In genomic region chr19:51097166-51097736, GRCh38 we compare ENCODE assay signal across 8 cellular contexts. TPM values are rescaled to one million over a fixed set of nuclear protein-coding genes. Genes with fewer than 3 reads are reported as not detected.
A peak's percentile ranks its signal among the peaks of the same experiment; 100 is the strongest.
DNase-seq lines count a peak whose midpoint lies in the region; ATAC-seq lines count a peak whose summit lies in the region.

No MANE protein-coding gene starts in this region.

- peak; percentile 33 to 77 (median 65) for DNase-seq in CD8-positive, alpha-beta memory T cell
- DNase-seq in HT1080 (ENCODE audit: low read depth) (peak; percentile 55), SJSA1 (ENCODE audit: low read depth in 1 of 2, low spot score in 2 of 2) (peak; percentile 25 to 58), Right ventricle myocardium inferior (ENCODE audit: missing footprints) (peak; percentile 90), putamen (ENCODE audit: low spot score) (peak; percentile 17)
- DNase-seq in activated naive CD4-positive, alpha-beta T cell treated with anti-CD3 and anti-CD28 coated beads, Interleukin-2, amount 50 U/mL, for 16 hours: peak; percentile 70

- no peaks in the 10 kb centered on the region for H3K27me3 Mint-ChIP-seq in CD8-positive, alpha-beta memory T cell

- H3K27ac Mint-ChIP-seq in CD8-positive, alpha-beta memory T cell: peak overlapping the region in 4 of 8 donors; percentile 18 to 61 (median 40)

- H3K4me1 Mint-ChIP-seq in CD8-positive, alpha-beta memory T cell: peaks cover 30 to 32% (median 31%) of the 10 kb centered on the region in 3 donors

- intact Hi-C loops in Right ventricle myocardium inferior (cut with DNase I): no loop called here

- peaks cover under 1% of the 10 kb centered on the region for H3K36me3 ChIP-seq in CD8-positive, alpha-beta memory T cell (ENCODE audit: insufficient read depth, low read length)
- peaks cover under 1% of the 10 kb centered on the region for H3K36me3 ChIP-seq in SJSA1

- H3K27me3 ChIP-seq in CD8-positive, alpha-beta memory T cell (ENCODE audit: insufficient read depth, low read length, poor library complexity, severe bottlenecking): no peaks in the 10 kb centered on the region
- no peaks in the 10 kb centered on the region for H3K27me3 ChIP-seq in SJSA1 (replicated peaks)

- H3K9me3 ChIP-seq in CD8-positive, alpha-beta memory T cell (ENCODE audit: low read length): no peaks in the 10 kb centered on the region
- H3K9me3 ChIP-seq in SJSA1 (replicated peaks): no peaks in the 10 kb centered on the region

- POLR2A ChIA-PET in CD8-positive, alpha-beta memory T cell (lab: Charles Lee): no interaction called here

- ATAC-seq in Right ventricle myocardium inferior (peak; percentile 49), HG03196 (IDR thresholded peaks at IDR 0.05; ENCODE audit: unreplicated experiment) (no peak), GM21423 (IDR thresholded peaks at IDR 0.05; ENCODE audit: unreplicated experiment) (no peak)

- H3K27ac ChIP-seq in CD8-positive, alpha-beta memory T cell (ENCODE audit: low read depth, low read length): no peak overlapping the region
- no peak overlapping the region for H3K27ac ChIP-seq in SJSA1

- H3K4me3 Mint-ChIP-seq in CD8-positive, alpha-beta memory T cell: peak overlapping the region in 2 of 7 donors; percentile 23 to 48

- H3K9me3 Mint-ChIP-seq in CD8-positive, alpha-beta memory T cell: no peaks in the 10 kb centered on the region

- peaks cover 13% of the 10 kb centered on the region for H3K4me1 ChIP-seq in CD8-positive, alpha-beta memory T cell (ENCODE audit: insufficient read depth, low read length)
- no peaks in the 10 kb centered on the region; the same call in 1 of the 2 replicates for H3K4me1 ChIP-seq in SJSA1 (replicated peaks)

- CTCF ChIA-PET in CD8-positive, alpha-beta memory T cell (lab: Charles Lee): interaction anchor here (1.1 kb wide), 1 partner anchor 18 kb away, joined by 3 read pairs; no protein-coding TSS in a partner anchor

- no peak overlapping the region for H3K4me3 ChIP-seq in CD8-positive, alpha-beta memory T cell (ENCODE audit: low read length)
- H3K4me3 ChIP-seq in SJSA1: no peak overlapping the region

- peaks cover 2 to 49% (median 5%) of the 10 kb centered on the region in 3 donors for H3K36me3 Mint-ChIP-seq in CD8-positive, alpha-beta memory T cell

RNA-seq across cellular contexts. Expression of gene CTU1, which starts 11.0 kb away (rescaled TPM):
- 10 to 100 TPM; 11.0 to 13.4 TPM for total RNA-seq in CD8-positive, alpha-beta memory T cell
- polyA plus RNA-seq in CD8-positive, alpha-beta memory T cell: 8.8 TPM
- total RNA-seq in HT1080 (2014; rRNA removed; shearing (Covaris generic)): 26.5 and 32.3 TPM in 2 replicates
- polyA plus RNA-seq in HT1080 (2015; cell fraction: cytosol; rRNA removed): 18.5 and 24.2 TPM in 2 replicates
- 29.1 and 39.0 TPM in 2 replicates for polyA plus RNA-seq in HT1080 (2015; cell fraction: nucleus; rRNA removed)
- 9.1 and 13.3 TPM in 2 replicates for total RNA-seq in SJSA1 (2014; rRNA removed; shearing (Covaris generic))
- total RNA-seq in Right ventricle myocardium inferior: 5.2 TPM

RNA-seq across cellular contexts. Expression of gene KLK14, which starts 14.6 kb away (rescaled TPM):
- total RNA-seq in CD8-positive, alpha-beta memory T cell: under 1 TPM; 0.26 to 0.31 TPM
- polyA plus RNA-seq in CD8-positive, alpha-beta memory T cell: not detected
- total RNA-seq in HT1080 (2014; rRNA removed; shearing (Covaris generic)): not detected in 2 replicates
- not detected in 2 replicates for polyA plus RNA-seq in HT1080 (2015; cell fraction: cytosol; rRNA removed)
- polyA plus RNA-seq in HT1080 (2015; cell fraction: nucleus; rRNA removed): 0.28 TPM in 1 of 2 replicates, not detected in the other
- not detected in 2 replicates for total RNA-seq in SJSA1 (2014; rRNA removed; shearing (Covaris generic))
- total RNA-seq in Right ventricle myocardium inferior: 2.8 TPM

RNA-seq across cellular contexts. Expression of gene SIGLEC9, which starts 27.5 kb away (rescaled TPM):
- under 1 TPM; 0.46 to 0.93 TPM for total RNA-seq in CD8-positive, alpha-beta memory T cell
- 3.6 TPM for polyA plus RNA-seq in CD8-positive, alpha-beta memory T cell
- total RNA-seq in HT1080 (2014; rRNA removed; shearing (Covaris generic)): 0.67 and 1.4 TPM in 2 replicates
- polyA plus RNA-seq in HT1080 (2015; cell fraction: cytosol; rRNA removed): 0.31 and 0.66 TPM in 2 replicates
- polyA plus RNA-seq in HT1080 (2015; cell fraction: nucleus; rRNA removed): 0.80 and 1.3 TPM in 2 replicates
- not detected in 2 replicates for total RNA-seq in SJSA1 (2014; rRNA removed; shearing (Covaris generic))
- 2.9 TPM for total RNA-seq in Right ventricle myocardium inferior

RNA-seq across cellular contexts. Expression of gene KLK13, which starts 32.4 kb away (rescaled TPM):
- not detected for total RNA-seq in CD8-positive, alpha-beta memory T cell
- polyA plus RNA-seq in CD8-positive, alpha-beta memory T cell: not detected
- total RNA-seq in HT1080 (2014; rRNA removed; shearing (Covaris generic)): not detected in 2 replicates
- not detected in 2 replicates for polyA plus RNA-seq in HT1080 (2015; cell fraction: cytosol; rRNA removed)
- polyA plus RNA-seq in HT1080 (2015; cell fraction: nucleus; rRNA removed): not detected in 2 replicates
- total RNA-seq in SJSA1 (2014; rRNA removed; shearing (Covaris generic)): not detected in 2 replicates
- not detected for total RNA-seq in Right ventricle myocardium inferior

RNA-seq across cellular contexts. Expression of gene SIGLEC7, which starts 44.9 kb away (rescaled TPM):
- under 1 TPM; 0.42 to 0.46 TPM for total RNA-seq in CD8-positive, alpha-beta memory T cell
- 2.5 TPM for polyA plus RNA-seq in CD8-positive, alpha-beta memory T cell
- total RNA-seq in HT1080 (2014; rRNA removed; shearing (Covaris generic)): not detected in 2 replicates
- 0.07 TPM in 1 of 2 replicates, not detected in the other for polyA plus RNA-seq in HT1080 (2015; cell fraction: cytosol; rRNA removed)
- polyA plus RNA-seq in HT1080 (2015; cell fraction: nucleus; rRNA removed): not detected in 2 replicates
- not detected in 2 replicates for total RNA-seq in SJSA1 (2014; rRNA removed; shearing (Covaris generic))
- total RNA-seq in Right ventricle myocardium inferior: 0.87 TPM

Comparison
In these comparisons a context has a peak if more than half of its experiments do, and no peak if none do; other contexts are left out.
1. DNase-seq: peak in every context shown above with its lines; median percentile 90 in Right ventricle myocardium inferior; 70 in activated naive CD4-positive, alpha-beta T cell treated with anti-CD3 and anti-CD28 coated beads, Interleukin-2, amount 50 U/mL, for 16 hours; 65 in CD8-positive, alpha-beta memory T cell; 55 in HT1080; 42 in SJSA1; 17 in putamen.